13 cellular contexts compared by ENCODE assay signal in genomic region chr11:724063-724732, GRCh38. TPM values are rescaled to one million over a fixed set of nuclear protein-coding genes. Genes with fewer than 3 reads are reported as not detected.
DNase-seq lines count a peak whose midpoint lies in the region; ATAC-seq, FAIRE-seq and TF ChIP-seq lines count a peak whose summit lies in the region.
"Had no signal": no experiment of that assay in that cellular context is flagged by ENCODE, and none has a peak within 500 bp of the region (broad histone marks: within the 10 kb centered on the region; RNA-seq: fewer than 3 reads in every experiment).

No MANE protein-coding gene starts in this region.

- no peaks in the 10 kb centered on the region for H3K79me2 ChIP-seq in SK-N-SH (ENCODE audit: insufficient read depth)
- no peaks in the 10 kb centered on the region for H3K79me2 ChIP-seq in HepG2 (ENCODE audit: insufficient read depth, low read length)

- intact Hi-C loops in HepG2 (cut with micrococcal nuclease; ENCODE audit: unreplicated experiment): no loop called here

- no peak overlapping the region for H3K9ac ChIP-seq in SK-N-SH
- H3K9ac ChIP-seq in HepG2 (ENCODE audit: insufficient read depth, low read depth, low read length): no peak overlapping the region

- CTCF ChIA-PET in SK-N-SH (lab: Yijun Ruan, JAX): interaction anchor here (0.6 to 11.8 kb wide), 21 partner anchors 12 to 299 kb away, joined by 3 to 150 read pairs (median 5); partner anchors contain the start of genes DEAF1, LMNTD2, PHRF1 and TALDO1
- CTCF ChIA-PET in GM10248 (lab: Yijun Ruan, JAX): interaction anchor here (0.7 to 9.4 kb wide), 19 partner anchors 9 to 205 kb away, joined by 3 to 112 read pairs (median 4); partner anchors contain the start of genes DEAF1, LMNTD2, TALDO1 and TMEM80
- CTCF ChIA-PET in RWPE1 (lab: Yijun Ruan, JAX): interaction anchor here (0.6 to 2.8 kb wide), 6 partner anchors 23 to 246 kb away, joined by 3 to 18 read pairs (median 4); partner anchors contain the start of genes DEAF1 and TMEM80
- CTCF ChIA-PET in HepG2 (lab: Yijun Ruan, JAX; ENCODE audit: low intra/inter-chr PET ratio, low total read pairs): interaction anchor here (1.5 kb wide), 1 partner anchor 28 kb away, joined by 13 read pairs; the partner anchor contains the start of gene TMEM80

- TF ChIP-seq RAD21 in SK-N-SH (IDR thresholded peaks at IDR 0.05; ENCODE audit: low read length) (no peak), HepG2 (CRISPR knock-in tag; IDR thresholded peaks at IDR 0.05) (no peak)

- peak; percentile 30 for DNase-seq in SK-N-SH
- DNase-seq in GM10248 (ENCODE audit: extremely low spot score): peak; percentile 32
- DNase-seq in RWPE1 (ENCODE audit: low spot score): no peak
- no peak for DNase-seq in HepG2 (ENCODE audit: low spot score)
- no peak for DNase-seq in H4 (ENCODE audit: low spot score)
- no peak for DNase-seq in small intestine
- DNase-seq: stimulated activated CD4-positive, alpha-beta T cell treated with anti-CD3 and anti-CD28 coated beads, Interleukin-2, amount 100 ng/mL, for 24 hours; testis had no signal

- POLR2A ChIA-PET in SK-N-SH (lab: Yijun Ruan, JAX): interaction anchor here (0.6 kb wide), 2 partner anchors 24 to 32 kb away, joined by 3 read pairs; no protein-coding TSS in a partner anchor
- POLR2A ChIA-PET in GM10248 (lab: Yijun Ruan, JAX): no interaction called here
- POLR2A ChIA-PET in RWPE1 (lab: Yijun Ruan, JAX; ENCODE audit: low non-redundant PET): interaction anchor here (0.7 to 0.8 kb wide), 3 partner anchors 18 to 27 kb away, joined by 3 to 10 read pairs (median 4); partner anchors contain the start of gene TALDO1
- POLR2A ChIA-PET in HepG2 (lab: Yijun Ruan, JAX): interaction anchor here (1.5 to 12.6 kb wide), 3 partner anchors 12 to 28 kb away, joined by 3 to 203 read pairs (median 22); partner anchors contain the start of genes DEAF1, EPS8L2 and TMEM80

- H4K20me1 ChIP-seq in SK-N-SH (ENCODE audit: insufficient read depth): no peaks in the 10 kb centered on the region
- peaks cover 12% of the 10 kb centered on the region; the same call in 1 of the 2 replicates for H4K20me1 ChIP-seq in HepG2 (ENCODE audit: insufficient read depth, low read length)

- no peaks in the 10 kb centered on the region for H3K36me3 ChIP-seq in SK-N-SH (replicated peaks in 1 of 2; ENCODE audit: control insufficient read depth in 1 of 2, insufficient read depth in 2 of 2, low read length in 1 of 2)
- peaks cover 25 to 51% of the 10 kb centered on the region in 2 experiments for H3K36me3 ChIP-seq in HepG2 (replicated peaks in 1 of 2; ENCODE audit: control insufficient read depth in 1 of 2, insufficient read depth in 2 of 2, low read length in 2 of 2)
- H3K36me3 ChIP-seq in small intestine (ENCODE audit: control insufficient read depth in 2 of 2, insufficient read depth in 2 of 2, low read length in 2 of 2): peaks cover 2 to 29% of the 10 kb centered on the region in 2 donors

- WGBS in SK-N-SH (ENCODE audit: low lambda C conversion rate): 69% methylated on average over 6 of the region's 18 CpGs
- 100% methylated on average over 5 of the region's 18 CpGs for WGBS in HepG2 (ENCODE audit: low lambda C conversion rate)
- WGBS in small intestine, 3 donors: 70 to 84% (median 79%) methylated on average over 15 to 18 of the region's 18 CpGs

- H3K4me3 ChIP-seq in SK-N-SH (ENCODE audit: low read depth in 2 of 2, low read length in 1 of 2) (no peak overlapping the region), HepG2 (replicated peaks in 1 of 3; ENCODE audit: insufficient read depth in 1 of 3, low read depth in 2 of 3, low read length in 3 of 3) (no peak overlapping the region), small intestine (ENCODE audit: low read depth in 1 of 2, low read length in 2 of 2) (no peak overlapping the region)
- H3K4me3 ChIP-seq: hepatocyte, testis had no signal

- no peak for TF ChIP-seq EP300 in SK-N-SH (IDR thresholded peaks at IDR 0.05; ENCODE audit: borderline replicate concordance in 1 of 2, low read depth in 1 of 2, low read length in 1 of 2)
- no peak for TF ChIP-seq EP300 in HepG2 (IDR thresholded peaks at IDR 0.05; ENCODE audit: low read depth in 2 of 2, low read length in 2 of 2)
- TF ChIP-seq EP300 in HepG2 (CRISPR knock-in tag; IDR thresholded peaks at IDR 0.05; ENCODE audit: borderline replicate concordance): no peak

- no TSS peak for BruUV-seq in HepG2 (replicated peaks; lab: Mats Ljungman, UMichigan)

- H3K9me2 ChIP-seq in SK-N-SH: no peaks in the 10 kb centered on the region

- H3K9me3 ChIP-seq in SK-N-SH: no peaks in the 10 kb centered on the region
- no peaks in the 10 kb centered on the region for H3K9me3 ChIP-seq in HepG2 (ENCODE audit: low read length)
- H3K9me3 ChIP-seq in small intestine (ENCODE audit: control insufficient read depth, low read depth): no peaks in the 10 kb centered on the region
- H3K9me3 ChIP-seq: testis had no signal

- no peak overlapping the region for H2AFZ ChIP-seq in SK-N-SH (ENCODE audit: low read depth)
- H2AFZ ChIP-seq in HepG2 (ENCODE audit: low read length): no peak overlapping the region
- H2AFZ ChIP-seq: hepatocyte had no signal

- no peak for TF ChIP-seq CTCF in SK-N-SH (IDR thresholded peaks at IDR 0.05)
- no peak for TF ChIP-seq CTCF in GM10248 (IDR thresholded peaks at IDR 0.05; ENCODE audit: control extremely low read depth, extremely low read depth, low read depth, missing control alignments)
- no peak for TF ChIP-seq CTCF in RWPE1 (conservative IDR thresholded peaks at IDR 0.05; ENCODE audit: low read depth)
- no peak for TF ChIP-seq CTCF in HepG2 (CRISPR knock-in tag; IDR thresholded peaks at IDR 0.05)

- peaks cover 43% of the 10 kb centered on the region for H3K27me3 ChIP-seq in SK-N-SH (ENCODE audit: insufficient read depth)
- H3K27me3 ChIP-seq in HepG2 (ENCODE audit: control insufficient read depth in 1 of 2, insufficient read depth in 2 of 2, low read length in 2 of 2): no peaks in the 10 kb centered on the region
- no peaks in the 10 kb centered on the region for H3K27me3 ChIP-seq in small intestine (ENCODE audit: control insufficient read depth in 2 of 2, insufficient read depth in 2 of 2, low read length in 2 of 2)
- H3K27me3 ChIP-seq: hepatocyte, testis had no signal

- in situ Hi-C loops in HepG2 (cut with HindIII; ENCODE audit: extremely low pct_ligation_motif_present, low pct_unique_long_range_greater_than_20kb): no loop called here

- H3K4me1 ChIP-seq in SK-N-SH (ENCODE audit: control insufficient read depth in 1 of 2, insufficient read depth in 2 of 2, low read depth in 1 of 2, low read length in 1 of 2) (peaks cover 0 to 21% of the 10 kb centered on the region in 2 experiments; a peak in 1 of 4 replicates), HepG2 (ENCODE audit: insufficient read depth, low read length) (peaks cover 27% of the 10 kb centered on the region), small intestine (ENCODE audit: control insufficient read depth in 2 of 2, insufficient read depth in 1 of 2, low read depth in 1 of 2, low read length in 1 of 2) (peaks cover 7 to 15% of the 10 kb centered on the region in 2 donors)

- H3K4me2 ChIP-seq in SK-N-SH (no peak overlapping the region), HepG2 (ENCODE audit: low read depth, low read length) (no peak overlapping the region)
- H3K4me2 ChIP-seq: hepatocyte had no signal

- H3F3A ChIP-seq in SK-N-SH (replicated peaks; ENCODE audit: insufficient read depth): peaks cover 9% of the 10 kb centered on the region

- 0 out of 4 replicates have a peak, but pooled peaks of 1 of the 2 experiments have one; percentile 22 for TF ChIP-seq POLR2A in HepG2 (IDR thresholded peaks at IDR 0.05; ENCODE audit: insufficient read depth in 1 of 2, low read depth in 2 of 2, low read length in 2 of 2)

- H3K27ac ChIP-seq in SK-N-SH (ENCODE audit: low read depth in 2 of 2, low read length in 1 of 2): no peak overlapping the region
- H3K27ac ChIP-seq in RWPE1: peak overlapping the region; percentile 94
- H3K27ac ChIP-seq in HepG2 (ENCODE audit: extremely low read length, insufficient read depth, low read length): no peak overlapping the region
- H3K27ac ChIP-seq in small intestine (ENCODE audit: low read depth in 1 of 2, low read length in 1 of 2): no peak overlapping the region
- H3K27ac ChIP-seq: hepatocyte, testis had no signal

- FAIRE-seq in HepG2 (lab: Jason Lieb, UNC) (no peak), small intestine (lab: Jason Lieb, UNC) (no peak)
- FAIRE-seq: HTR-8/SVneo had no signal

- no peak for ATAC-seq in SK-N-SH treated with all-trans-retinoic acid at 6 μM for 48 hours
- ATAC-seq in HepG2: no peak
- ATAC-seq in GM19023 (IDR thresholded peaks at IDR 0.05; ENCODE audit: unreplicated experiment): no peak
- ATAC-seq: left lobe of liver had no signal

RNA-seq across cellular contexts. Expression of gene EPS8L2, which starts 18.2 kb away (rescaled TPM):
- 0.67 and 0.74 TPM in 2 replicates for polyA plus RNA-seq in SK-N-SH (2012; rRNA removed)
- polyA plus RNA-seq in SK-N-SH (2012; cell fraction: cytosol; rRNA removed): 0.42 and 0.52 TPM in 2 replicates
- 3.7 and 4.3 TPM in 2 replicates for polyA plus RNA-seq in SK-N-SH (2012; cell fraction: nucleus; rRNA removed)
- total RNA-seq in HepG2 (2016; rRNA removed; fragmentation: Illumina TruSeq; extraction: Trizol): 55.6 and 89.3 TPM in 2 replicates
- 23.4 and 26.5 TPM in 2 replicates for total RNA-seq in HepG2 (2016; cell fraction: cytosol; rRNA removed; fragmentation: Illumina TruSeq; extraction: Trizol; ENCODE audit: low read depth)
- 59.5 and 96.0 TPM in 2 replicates for total RNA-seq in HepG2 (2016; cell fraction: insoluble cytoplasmic fraction; rRNA removed; fragmentation: Illumina TruSeq; extraction: Trizol)
- 40.7 and 48.2 TPM in 2 replicates for total RNA-seq in HepG2 (2016; cell fraction: membrane; rRNA removed; fragmentation: Illumina TruSeq; extraction: Trizol)
- 113 TPM in 2 replicates for total RNA-seq in HepG2 (2016; cell fraction: nucleus; rRNA removed; fragmentation: Illumina TruSeq; extraction: Trizol)
- polyA plus RNA-seq in HepG2 (2011; rRNA removed): 416 and 597 TPM in 2 replicates
- 128 and 201 TPM in 2 replicates for polyA plus RNA-seq in HepG2 (2011; cell fraction: cytosol; rRNA removed)
- 5,456 and 6,377 TPM in 2 replicates for polyA plus RNA-seq in HepG2 (2011; cell fraction: nucleus; rRNA removed)
- 164 and 263 TPM in 2 replicates for polyA plus RNA-seq in HepG2 (2012)
- polyA plus RNA-seq in HepG2 (2016; cell fraction: cytosol; fragmentation: Illumina TruSeq; extraction: Trizol; ENCODE audit: low read depth): 26.4 and 28.2 TPM in 2 replicates
- polyA plus RNA-seq in HepG2 (2016; cell fraction: insoluble cytoplasmic fraction; fragmentation: Illumina TruSeq; extraction: Trizol; ENCODE audit: low read depth): 71.6 and 87.9 TPM in 2 replicates
- polyA plus RNA-seq in HepG2 (2016; cell fraction: membrane; fragmentation: Illumina TruSeq; extraction: Trizol; ENCODE audit: low read depth): 43.4 and 44.2 TPM in 2 replicates
- polyA plus RNA-seq in HepG2 (2016; cell fraction: nucleus; fragmentation: Illumina TruSeq; extraction: Trizol; ENCODE audit: insufficient read depth, low read depth): 595 and 650 TPM in 2 replicates
- 35.7 and 322 TPM in 2 replicates for polyA minus RNA-seq in HepG2 (2011; rRNA and poly(A)+ RNA removed; ENCODE audit: low replicate concordance)
- polyA minus RNA-seq in HepG2 (2011; cell fraction: cytosol; rRNA and poly(A)+ RNA removed): 77.0 and 84.5 TPM in 2 replicates
- polyA minus RNA-seq in HepG2 (2011; cell fraction: nucleus; rRNA and poly(A)+ RNA removed): 292 and 312 TPM in 2 replicates
- total RNA-seq in H4 (2014; rRNA removed; shearing (Covaris generic)): 0.12 TPM in 1 of 2 replicates, not detected in the other
- 1,000 to 10,000 TPM in 2 of 3 donors, 10 to 100 TPM in 1; 90.2 to 1,255 (median 1,014) TPM for polyA plus RNA-seq in small intestine

RNA-seq across cellular contexts. Expression of gene TALDO1, which starts 23.1 kb away (rescaled TPM):
- polyA plus RNA-seq in SK-N-SH (2012; rRNA removed) (78.4 and 103 TPM in 2 replicates), HepG2 (2011; rRNA removed) (88.1 and 107 TPM in 2 replicates), small intestine (100 to 1,000 TPM; 163 to 188 (median 184) TPM)
- polyA plus RNA-seq in SK-N-SH (2012; cell fraction: cytosol; rRNA removed): 84.3 and 95.6 TPM in 2 replicates
- 75.1 and 87.3 TPM in 2 replicates for polyA plus RNA-seq in SK-N-SH (2012; cell fraction: nucleus; rRNA removed)
- total RNA-seq in HepG2 (2016; rRNA removed; fragmentation: Illumina TruSeq; extraction: Trizol): 240 and 336 TPM in 2 replicates
- total RNA-seq in HepG2 (2016; cell fraction: cytosol; rRNA removed; fragmentation: Illumina TruSeq; extraction: Trizol; ENCODE audit: low read depth): 94.7 and 94.9 TPM in 2 replicates
- 233 and 351 TPM in 2 replicates for total RNA-seq in HepG2 (2016; cell fraction: insoluble cytoplasmic fraction; rRNA removed; fragmentation: Illumina TruSeq; extraction: Trizol)
- 97.2 and 101 TPM in 2 replicates for total RNA-seq in HepG2 (2016; cell fraction: membrane; rRNA removed; fragmentation: Illumina TruSeq; extraction: Trizol)
- 84.2 and 97.2 TPM in 2 replicates for total RNA-seq in HepG2 (2016; cell fraction: nucleus; rRNA removed; fragmentation: Illumina TruSeq; extraction: Trizol)
- polyA plus RNA-seq in HepG2 (2011; cell fraction: cytosol; rRNA removed): 93.4 and 124 TPM in 2 replicates
- 50.1 and 56.3 TPM in 2 replicates for polyA plus RNA-seq in HepG2 (2011; cell fraction: nucleus; rRNA removed)
- 89.8 and 93.0 TPM in 2 replicates for polyA plus RNA-seq in HepG2 (2012)
- 78.6 and 81.5 TPM in 2 replicates for polyA plus RNA-seq in HepG2 (2016; cell fraction: cytosol; fragmentation: Illumina TruSeq; extraction: Trizol; ENCODE audit: low read depth)
- polyA plus RNA-seq in HepG2 (2016; cell fraction: insoluble cytoplasmic fraction; fragmentation: Illumina TruSeq; extraction: Trizol; ENCODE audit: low read depth): 291 and 296 TPM in 2 replicates
- polyA plus RNA-seq in HepG2 (2016; cell fraction: membrane; fragmentation: Illumina TruSeq; extraction: Trizol; ENCODE audit: low read depth): 74.1 and 77.8 TPM in 2 replicates
- 141 and 146 TPM in 2 replicates for polyA plus RNA-seq in HepG2 (2016; cell fraction: nucleus; fragmentation: Illumina TruSeq; extraction: Trizol; ENCODE audit: insufficient read depth, low read depth)
- 76.8 and 132 TPM in 2 replicates for polyA minus RNA-seq in HepG2 (2011; rRNA and poly(A)+ RNA removed; ENCODE audit: low replicate concordance)
- 46.9 and 78.3 TPM in 2 replicates for polyA minus RNA-seq in HepG2 (2011; cell fraction: cytosol; rRNA and poly(A)+ RNA removed)
- polyA minus RNA-seq in HepG2 (2011; cell fraction: nucleus; rRNA and poly(A)+ RNA removed): 15.8 and 16.4 TPM in 2 replicates
- 600 and 603 TPM in 2 replicates for total RNA-seq in H4 (2014; rRNA removed; shearing (Covaris generic))

RNA-seq across cellular contexts. Expression of gene TMEM80, which starts 28.6 kb away (rescaled TPM):
- polyA plus RNA-seq in SK-N-SH (2012; rRNA removed): 40.4 and 51.0 TPM in 2 replicates
- 34.3 and 36.4 TPM in 2 replicates for polyA plus RNA-seq in SK-N-SH (2012; cell fraction: cytosol; rRNA removed)
- 88.5 and 114 TPM in 2 replicates for polyA plus RNA-seq in SK-N-SH (2012; cell fraction: nucleus; rRNA removed)
- 2.7 and 5.6 TPM in 2 replicates for total RNA-seq in HepG2 (2016; rRNA removed; fragmentation: Illumina TruSeq; extraction: Trizol)
- 0.71 and 1.1 TPM in 2 replicates for total RNA-seq in HepG2 (2016; cell fraction: cytosol; rRNA removed; fragmentation: Illumina TruSeq; extraction: Trizol; ENCODE audit: low read depth)
- total RNA-seq in HepG2 (2016; cell fraction: insoluble cytoplasmic fraction; rRNA removed; fragmentation: Illumina TruSeq; extraction: Trizol): 2.5 and 6.4 TPM in 2 replicates
- total RNA-seq in HepG2 (2016; cell fraction: membrane; rRNA removed; fragmentation: Illumina TruSeq; extraction: Trizol): 2.9 and 3.2 TPM in 2 replicates
- 6.8 and 8.5 TPM in 2 replicates for total RNA-seq in HepG2 (2016; cell fraction: nucleus; rRNA removed; fragmentation: Illumina TruSeq; extraction: Trizol)
- polyA plus RNA-seq in HepG2 (2011; rRNA removed): 17.1 and 20.9 TPM in 2 replicates
- polyA plus RNA-seq in HepG2 (2011; cell fraction: cytosol; rRNA removed): 13.5 and 14.1 TPM in 2 replicates
- 42.7 and 42.8 TPM in 2 replicates for polyA plus RNA-seq in HepG2 (2011; cell fraction: nucleus; rRNA removed)
- 20.6 and 20.8 TPM in 2 replicates for polyA plus RNA-seq in HepG2 (2012)
- polyA plus RNA-seq in HepG2 (2016; cell fraction: cytosol; fragmentation: Illumina TruSeq; extraction: Trizol; ENCODE audit: low read depth): 1.3 and 1.4 TPM in 2 replicates
- 3.6 and 3.8 TPM in 2 replicates for polyA plus RNA-seq in HepG2 (2016; cell fraction: insoluble cytoplasmic fraction; fragmentation: Illumina TruSeq; extraction: Trizol; ENCODE audit: low read depth)
- polyA plus RNA-seq in HepG2 (2016; cell fraction: membrane; fragmentation: Illumina TruSeq; extraction: Trizol; ENCODE audit: low read depth): 2.4 and 2.9 TPM in 2 replicates
- polyA plus RNA-seq in HepG2 (2016; cell fraction: nucleus; fragmentation: Illumina TruSeq; extraction: Trizol; ENCODE audit: insufficient read depth, low read depth): 21.0 and 22.8 TPM in 2 replicates
- polyA minus RNA-seq in HepG2 (2011; rRNA and poly(A)+ RNA removed; ENCODE audit: low replicate concordance): 5.4 and 7.9 TPM in 2 replicates
- polyA minus RNA-seq in HepG2 (2011; cell fraction: cytosol; rRNA and poly(A)+ RNA removed): 1.9 and 3.8 TPM in 2 replicates
- polyA minus RNA-seq in HepG2 (2011; cell fraction: nucleus; rRNA and poly(A)+ RNA removed): 11.6 and 13.4 TPM in 2 replicates
- total RNA-seq in H4 (2014; rRNA removed; shearing (Covaris generic)): 15.8 and 16.4 TPM in 2 replicates
- polyA plus RNA-seq in small intestine: 10 to 100 TPM; 11.9 to 22.4 (median 20.1) TPM

RNA-seq across cellular contexts. Expression of gene DEAF1, which starts 29.2 kb away (rescaled TPM):
- 36.0 and 40.6 TPM in 2 replicates for polyA plus RNA-seq in SK-N-SH (2012; rRNA removed)
- polyA plus RNA-seq in SK-N-SH (2012; cell fraction: cytosol; rRNA removed): 19.2 and 27.9 TPM in 2 replicates
- polyA plus RNA-seq in SK-N-SH (2012; cell fraction: nucleus; rRNA removed): 28.1 and 32.0 TPM in 2 replicates
- total RNA-seq in HepG2 (2016; rRNA removed; fragmentation: Illumina TruSeq; extraction: Trizol): 18.2 and 29.6 TPM in 2 replicates
- total RNA-seq in HepG2 (2016; cell fraction: cytosol; rRNA removed; fragmentation: Illumina TruSeq; extraction: Trizol; ENCODE audit: low read depth): 52.0 and 58.7 TPM in 2 replicates
- 20.8 and 32.8 TPM in 2 replicates for total RNA-seq in HepG2 (2016; cell fraction: insoluble cytoplasmic fraction; rRNA removed; fragmentation: Illumina TruSeq; extraction: Trizol)
- 63.0 and 70.8 TPM in 2 replicates for total RNA-seq in HepG2 (2016; cell fraction: membrane; rRNA removed; fragmentation: Illumina TruSeq; extraction: Trizol)
- 23.5 and 24.2 TPM in 2 replicates for total RNA-seq in HepG2 (2016; cell fraction: nucleus; rRNA removed; fragmentation: Illumina TruSeq; extraction: Trizol)
- 22.3 and 31.6 TPM in 2 replicates for polyA plus RNA-seq in HepG2 (2011; rRNA removed)
- polyA plus RNA-seq in HepG2 (2011; cell fraction: cytosol; rRNA removed): 18.7 and 21.9 TPM in 2 replicates
- 48.8 and 50.2 TPM in 2 replicates for polyA plus RNA-seq in HepG2 (2011; cell fraction: nucleus; rRNA removed)
- 24.8 and 28.9 TPM in 2 replicates for polyA plus RNA-seq in HepG2 (2012)
- polyA plus RNA-seq in HepG2 (2016; cell fraction: cytosol; fragmentation: Illumina TruSeq; extraction: Trizol; ENCODE audit: low read depth): 54.2 and 64.1 TPM in 2 replicates
- polyA plus RNA-seq in HepG2 (2016; cell fraction: insoluble cytoplasmic fraction; fragmentation: Illumina TruSeq; extraction: Trizol; ENCODE audit: low read depth): 20.0 and 24.6 TPM in 2 replicates
- 53.8 and 73.1 TPM in 2 replicates for polyA plus RNA-seq in HepG2 (2016; cell fraction: membrane; fragmentation: Illumina TruSeq; extraction: Trizol; ENCODE audit: low read depth)
- polyA plus RNA-seq in HepG2 (2016; cell fraction: nucleus; fragmentation: Illumina TruSeq; extraction: Trizol; ENCODE audit: insufficient read depth, low read depth): 41.0 and 44.0 TPM in 2 replicates
- 25.5 and 31.1 TPM in 2 replicates for polyA minus RNA-seq in HepG2 (2011; rRNA and poly(A)+ RNA removed; ENCODE audit: low replicate concordance)
- polyA minus RNA-seq in HepG2 (2011; cell fraction: cytosol; rRNA and poly(A)+ RNA removed): 12.7 and 21.4 TPM in 2 replicates
- polyA minus RNA-seq in HepG2 (2011; cell fraction: nucleus; rRNA and poly(A)+ RNA removed): 27.7 and 32.9 TPM in 2 replicates
- total RNA-seq in H4 (2014; rRNA removed; shearing (Covaris generic)): 24.9 and 29.9 TPM in 2 replicates
- 10 to 100 TPM; 18.2 to 39.6 (median 35.4) TPM for polyA plus RNA-seq in small intestine

RNA-seq across cellular contexts. Expression of gene GATD1, which starts 53.1 kb away (rescaled TPM):
- polyA plus RNA-seq in SK-N-SH (2012; rRNA removed) (72.9 and 86.2 TPM in 2 replicates), HepG2 (2011; rRNA removed) (31.3 and 40.0 TPM in 2 replicates), small intestine (10 to 100 TPM; 12.2 to 46.0 (median 13.6) TPM)
- polyA plus RNA-seq in SK-N-SH (2012; cell fraction: cytosol; rRNA removed): 27.6 and 32.1 TPM in 2 replicates
- 562 and 877 TPM in 2 replicates for polyA plus RNA-seq in SK-N-SH (2012; cell fraction: nucleus; rRNA removed)
- 35.8 and 60.5 TPM in 2 replicates for total RNA-seq in HepG2 (2016; rRNA removed; fragmentation: Illumina TruSeq; extraction: Trizol)
- total RNA-seq in HepG2 (2016; cell fraction: cytosol; rRNA removed; fragmentation: Illumina TruSeq; extraction: Trizol; ENCODE audit: low read depth): 8.1 and 9.3 TPM in 2 replicates
- 33.7 and 52.3 TPM in 2 replicates for total RNA-seq in HepG2 (2016; cell fraction: insoluble cytoplasmic fraction; rRNA removed; fragmentation: Illumina TruSeq; extraction: Trizol)
- 20.6 and 22.3 TPM in 2 replicates for total RNA-seq in HepG2 (2016; cell fraction: membrane; rRNA removed; fragmentation: Illumina TruSeq; extraction: Trizol)
- total RNA-seq in HepG2 (2016; cell fraction: nucleus; rRNA removed; fragmentation: Illumina TruSeq; extraction: Trizol): 42.6 and 48.3 TPM in 2 replicates
- 18.2 and 31.2 TPM in 2 replicates for polyA plus RNA-seq in HepG2 (2011; cell fraction: cytosol; rRNA removed)
- polyA plus RNA-seq in HepG2 (2011; cell fraction: nucleus; rRNA removed): 244 and 302 TPM in 2 replicates
- polyA plus RNA-seq in HepG2 (2012): 22.2 and 27.6 TPM in 2 replicates
- 7.3 and 8.3 TPM in 2 replicates for polyA plus RNA-seq in HepG2 (2016; cell fraction: cytosol; fragmentation: Illumina TruSeq; extraction: Trizol; ENCODE audit: low read depth)
- 29.8 and 37.5 TPM in 2 replicates for polyA plus RNA-seq in HepG2 (2016; cell fraction: insoluble cytoplasmic fraction; fragmentation: Illumina TruSeq; extraction: Trizol; ENCODE audit: low read depth)
- 10.4 and 13.8 TPM in 2 replicates for polyA plus RNA-seq in HepG2 (2016; cell fraction: membrane; fragmentation: Illumina TruSeq; extraction: Trizol; ENCODE audit: low read depth)
- 92.6 and 114 TPM in 2 replicates for polyA plus RNA-seq in HepG2 (2016; cell fraction: nucleus; fragmentation: Illumina TruSeq; extraction: Trizol; ENCODE audit: insufficient read depth, low read depth)
- polyA minus RNA-seq in HepG2 (2011; rRNA and poly(A)+ RNA removed; ENCODE audit: low replicate concordance): 20.9 and 51.8 TPM in 2 replicates
- 15.0 and 21.0 TPM in 2 replicates for polyA minus RNA-seq in HepG2 (2011; cell fraction: cytosol; rRNA and poly(A)+ RNA removed)
- 25.6 and 29.0 TPM in 2 replicates for polyA minus RNA-seq in HepG2 (2011; cell fraction: nucleus; rRNA and poly(A)+ RNA removed)
- 15.5 and 24.8 TPM in 2 replicates for total RNA-seq in H4 (2014; rRNA removed; shearing (Covaris generic))

Comparison
In these comparisons a context has a peak if more than half of its experiments do, and no peak if none do; other contexts are left out.
1. DNase-seq: peak in SK-N-SH (single experiment) and GM10248 (single experiment); none in RWPE1 (single experiment), HepG2 (single experiment), H4 (single experiment) and small intestine (single experiment).
2. RNA of gene EPS8L2, which starts 18.2 kb away (polyA plus RNA-seq): 90.2 to 1,255 TPM in small intestine and 26.4 to 6,377 TPM in HepG2; 0.42 to 4.3 TPM in SK-N-SH; every median in the first group is over 4 times any median in the second.